ENCODE assay signal across 27 cellular contexts in the genomic region with DNA sequence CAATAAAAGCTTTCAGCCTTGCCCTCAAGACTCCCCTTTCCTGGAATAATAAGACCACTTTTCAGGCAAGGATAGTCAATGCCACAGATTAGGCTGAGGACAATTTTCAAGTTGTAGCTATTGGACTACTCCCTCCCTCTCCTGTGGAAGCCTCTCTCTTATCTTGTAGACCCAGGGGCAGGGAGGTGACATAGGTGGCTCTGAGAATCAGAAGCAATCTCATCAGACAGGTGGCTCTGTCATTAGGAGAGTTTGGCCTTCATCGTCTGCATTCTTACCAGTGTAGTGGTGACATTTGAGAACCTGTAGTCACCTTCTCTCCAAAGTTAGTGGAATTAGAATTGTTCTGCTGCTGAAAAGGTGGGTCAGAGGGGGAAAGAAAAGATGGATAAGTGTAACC.
"Had no signal": no experiment of that assay in that cellular context is flagged by ENCODE, and none has a peak within 500 bp of the region (broad histone marks: within the 10 kb centered on the region; RNA-seq: fewer than 3 reads in every experiment).

No MANE protein-coding gene starts in this region.

- DNase-seq: stimulated activated CD4-positive, alpha-beta T cell treated with anti-CD3 and anti-CD28 coated beads, Interleukin-2, amount 100 ng/mL, for 48 hours; stimulated activated CD4-positive, alpha-beta T cell treated with anti-CD3 and anti-CD28 coated beads, Interleukin-4, amount 100 ng/mL, for 1 hour; stimulated activated CD4-positive, alpha-beta T cell treated with anti-CD3 and anti-CD28 coated beads, Interleukin-4, amount 100 ng/mL, for 24 hours; stimulated activated CD4-positive, alpha-beta T cell treated with anti-CD3 and anti-CD28 coated beads, Interleukin-4, amount 100 ng/mL, for 4 hours; stimulated activated CD8-positive, alpha-beta memory T cell treated with anti-CD3 and anti-CD28 coated beads, Interleukin-4, amount 100 ng/mL, for 48 hours; stimulated activated naive B cell treated with anti-CD40 and anti-IgM and Interleukin-4, amounts not matched to agents 10 μg/mL and 1 μg/mL and 100 μg/mL, for 72 hours; stimulated activated naive CD4-positive, alpha-beta T cell; stimulated activated naive CD4-positive, alpha-beta T cell treated with Interleukin-2 at 50 U/mL for 16 hours; stimulated activated naive CD8-positive, alpha-beta T cell treated with anti-CD3 and anti-CD28 coated beads, Interleukin-15, amount 100 ng/mL, for 72 hours; stimulated activated naive CD8-positive, alpha-beta T cell treated with anti-CD3 and anti-CD28 coated beads, Interleukin-15, Interleukin-2, amounts not matched to agents 100 U/mL and 50 U/mL, for 24 hours; stomach; substantia nigra; testis; thyroid gland; tibial artery; transverse colon; trophoblast cell; upper lobe of left lung; upper lobe of right lung; uterus had no signal

- H3K36me3 ChIP-seq: thoracic aorta, thyroid gland, transverse colon, upper lobe of left lung, upper lobe of right lung, uterus had no signal

- H3K4me3 ChIP-seq: stomach, suprapubic skin, testis, thoracic aorta, thyroid gland, tibial artery, tibial nerve, transverse colon, upper lobe of left lung, upper lobe of right lung, uterus, vagina had no signal

- H3K9me3 ChIP-seq: stomach, suprapubic skin, testis, thoracic aorta, thyroid gland, tibial artery, tibial nerve, transverse colon, upper lobe of left lung, upper lobe of right lung, uterus, vagina had no signal

- H3K4me1 ChIP-seq: suprapubic skin, testis, thyroid gland, tibial artery, uterus, vagina had no signal

- H3K27me3 ChIP-seq: stomach, suprapubic skin, testis, thyroid gland, tibial artery, tibial nerve, transverse colon, upper lobe of left lung, upper lobe of right lung, uterus, vagina had no signal

- ATAC-seq: stimulated activated effector memory CD8-positive, alpha-beta T cell treated with anti-CD3 and anti-CD28 coated beads, Interleukin-12 subunit alpha, Interleukin-12 subunit beta, amount 100 ng/mL, for 72 hours; stimulated activated memory B cell treated with anti-CD40 and anti-IgM and Interleukin-4, amounts not matched to agents 10 μg/mL and 1 μg/mL and 100 μg/mL, for 72 hours; stimulated activated naive B cell treated with anti-CD40 and anti-IgM and Interleukin-4, amounts not matched to agents 10 μg/mL and 1 μg/mL and 100 μg/mL, for 72 hours; stimulated activated naive CD8-positive, alpha-beta T cell treated with anti-CD3 and anti-CD28 coated beads, Interleukin-15, amount 100 ng/mL, for 72 hours; stimulated activated naive CD8-positive, alpha-beta T cell treated with anti-CD3 and anti-CD28 coated beads, Interleukin-15, Interleukin-2, amounts not matched to agents 100 U/mL and 50 U/mL, for 24 hours; upper lobe of right lung had no signal

- FAIRE-seq: urothelium cell line had no signal

- H3K27ac ChIP-seq: stomach, suprapubic skin, testis, thoracic aorta, thyroid gland, tibial artery, tibial nerve, transverse colon, upper lobe of left lung, upper lobe of right lung, uterus, vagina had no signal
